Comparison of ENCODE assay signal across 8 cellular contexts in the genomic region with DNA sequence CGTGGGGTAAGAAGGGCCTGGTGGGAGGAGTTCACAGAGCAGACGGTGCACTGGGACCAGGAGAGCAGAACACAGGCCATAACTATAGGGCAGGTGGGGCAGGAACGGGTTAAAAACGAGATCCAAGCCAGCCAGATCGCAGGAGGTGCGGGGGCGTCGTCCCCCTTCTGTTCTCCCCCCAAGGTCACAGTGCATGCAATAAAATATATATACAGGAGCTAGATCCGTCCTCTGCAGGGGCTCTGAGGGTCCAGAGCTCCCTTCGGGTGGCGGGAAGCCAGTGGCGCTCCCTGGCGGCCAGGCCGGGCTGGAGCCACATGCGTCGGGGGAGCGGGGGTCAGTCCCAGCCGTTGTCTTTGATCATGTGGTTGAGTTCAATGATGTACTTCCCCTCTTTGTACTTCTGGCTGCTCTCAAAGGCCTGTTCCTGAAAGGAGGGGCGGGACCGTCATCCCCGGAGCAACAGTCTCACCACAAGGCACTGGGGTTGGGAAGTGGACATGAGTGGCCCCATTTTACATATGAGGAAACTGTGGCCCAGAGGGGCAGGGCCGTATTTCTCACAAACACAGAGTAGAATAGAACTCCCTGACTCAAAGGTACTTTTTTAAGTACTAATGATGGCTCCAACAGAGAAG. TPM values are rescaled to one million over a fixed set of nuclear protein-coding genes. Genes with fewer than 3 reads are reported as not detected.
DNase-seq lines count a peak whose midpoint lies in the region; ATAC-seq and TF ChIP-seq lines count a peak whose summit lies in the region.

No MANE protein-coding gene starts in this region.

- no peaks in the 10 kb centered on the region for H3K27me3 Mint-ChIP-seq in IgD-negative memory B cell
- peaks cover 12% of the 10 kb centered on the region for H3K27me3 Mint-ChIP-seq in glutamatergic neuron (ENCODE audit: unreplicated experiment)

- no peaks in the 10 kb centered on the region for H3K27me3 ChIP-seq in RWPE2 (ENCODE audit: insufficient read depth, poor library complexity, severe bottlenecking)

- no peaks in the 10 kb centered on the region; the same call in 1 of the 2 replicates for H3K36me3 ChIP-seq in RWPE2 (ENCODE audit: low read depth)

- H3K9me3 ChIP-seq in RWPE2 (ENCODE audit: severe bottlenecking), result peaks cover 9% of the 10 kb centered on the region

- H3K27ac ChIP-seq in RWPE2 (ENCODE audit: poor library complexity, severe bottlenecking), result peak overlapping the region; percentile 87

- H3K4me1 Mint-ChIP-seq in IgD-negative memory B cell (peaks cover 23 to 29% (median 24%) of the 10 kb centered on the region in 3 donors), glutamatergic neuron (ENCODE audit: low read depth, unreplicated experiment) (peaks cover 13% of the 10 kb centered on the region)

- H3K4me3 Mint-ChIP-seq in IgD-negative memory B cell (peak overlapping the region; percentile 90 to 96 (median 93)), glutamatergic neuron (ENCODE audit: unreplicated experiment) (peak overlapping the region; percentile 85)

- H3K4me1 ChIP-seq in RWPE2 (ENCODE audit: insufficient read depth, poor library complexity, severe bottlenecking), result peaks cover 13% of the 10 kb centered on the region

- TF ChIP-seq CTCF in RWPE2 (IDR thresholded peaks at IDR 0.05; ENCODE audit: poor library complexity, severe bottlenecking) (peak; percentile 27), glutamatergic neuron (IDR thresholded peaks at IDR 0.05; ENCODE audit: partially characterized antibody, unreplicated experiment) (peak; percentile 41), omental fat pad (IDR thresholded peaks at IDR 0.05) (peak in 1 of 3 donors; percentile 19)

- peak; percentile 50 for ATAC-seq in GM21423 (IDR thresholded peaks at IDR 0.05; ENCODE audit: unreplicated experiment)
- no peak for ATAC-seq in RWPE2 (ENCODE audit: low read depth)
- peak; percentile 27 for ATAC-seq in omental fat pad (ENCODE audit: low FRiP score)

- H3K9me3 Mint-ChIP-seq in IgD-negative memory B cell, result peaks cover 2 to 8% (median 5%) of the 10 kb centered on the region in 3 donors
- peaks cover 11% of the 10 kb centered on the region for H3K9me3 Mint-ChIP-seq in glutamatergic neuron (ENCODE audit: unreplicated experiment)

- H3K27ac Mint-ChIP-seq in IgD-negative memory B cell (peak overlapping the region; percentile 94 to 99 (median 95)), glutamatergic neuron (ENCODE audit: unreplicated experiment) (peak overlapping the region; percentile 80)

- peaks cover 7% of the 10 kb centered on the region for H3K36me3 Mint-ChIP-seq in IgD-negative memory B cell
- H3K36me3 Mint-ChIP-seq in glutamatergic neuron (ENCODE audit: unreplicated experiment), result peaks cover 6% of the 10 kb centered on the region

- DNase-seq in DMS114 treated with DMSO at 0.1 percent for 48 hours (lab: John Stamatoyannopoulos, UW; ENCODE audit: unreplicated experiment), result peak; percentile 46
- DNase-seq in RWPE2 (ENCODE audit: low spot score), result no peak
- peak; percentile 57 for DNase-seq in activated naive CD4-positive, alpha-beta T cell treated with anti-CD3 and anti-CD28 coated beads, Interleukin-2, amount 50 U/mL, for 16 hours
- DNase-seq in glutamatergic neuron, result peak; percentile 86
- DNase-seq in omental fat pad (ENCODE audit: low spot score), result no peak
- peak; percentile 79 for DNase-seq in ureter (ENCODE audit: low spot score)

- H3K4me3 ChIP-seq in RWPE2 (ENCODE audit: severe bottlenecking), result peak overlapping the region; percentile 21

RNA-seq across cellular contexts. Expression of a gene that starts 0.8 kb away (rescaled TPM):
- polyA plus RNA-seq in IgD-negative memory B cell, result not detected
- total RNA-seq in glutamatergic neuron (ENCODE audit: unreplicated experiment) (0.86 TPM), omental fat pad (under 1 TPM in 2 of 4 donors, not detected in 2; 0.36 to 0.56 TPM), ureter (8.9 TPM)

RNA-seq across cellular contexts. Expression of a gene that starts 3.5 kb away (rescaled TPM):
- polyA plus RNA-seq in IgD-negative memory B cell, result 362 TPM
- total RNA-seq in glutamatergic neuron (ENCODE audit: unreplicated experiment), result 57.9 TPM
- total RNA-seq in omental fat pad, result 10 to 100 TPM; 33.0 to 93.7 (median 74.9) TPM
- total RNA-seq in ureter, result 31.0 TPM

RNA-seq across cellular contexts. Expression of a gene that starts 16.7 kb away (rescaled TPM):
- 187 TPM for polyA plus RNA-seq in IgD-negative memory B cell
- 124 TPM for total RNA-seq in glutamatergic neuron (ENCODE audit: unreplicated experiment)
- 10 to 100 TPM; 49.8 to 59.1 (median 56.3) TPM for total RNA-seq in omental fat pad
- total RNA-seq in ureter, result 88.9 TPM

RNA-seq across cellular contexts. Expression of a gene that starts 20.8 kb away (rescaled TPM):
- polyA plus RNA-seq in IgD-negative memory B cell, result not detected
- total RNA-seq in glutamatergic neuron (ENCODE audit: unreplicated experiment) (4.9 TPM), omental fat pad (1 to 10 TPM; 1.6 to 6.3 (median 2.8) TPM), ureter (53.1 TPM)

RNA-seq across cellular contexts. Expression of a gene that starts 26.9 kb away (rescaled TPM):
- polyA plus RNA-seq in IgD-negative memory B cell, result 884 TPM
- total RNA-seq in glutamatergic neuron (ENCODE audit: unreplicated experiment), result 437 TPM
- total RNA-seq in omental fat pad, result 100 to 1,000 TPM; 468 to 864 (median 772) TPM
- total RNA-seq in ureter, result 1,279 TPM

Comparison
In these comparisons a context has a peak if more than half of its experiments do, and no peak if none do; other contexts are left out.
1. DNase-seq: peak in DMS114 treated with DMSO at 0.1 percent for 48 hours (single experiment), activated naive CD4-positive, alpha-beta T cell treated with anti-CD3 and anti-CD28 coated beads, Interleukin-2, amount 50 U/mL, for 16 hours (single experiment), glutamatergic neuron (single experiment) and ureter (single experiment); none in RWPE2 (single experiment) and omental fat pad (single experiment).